Comparison of ENCODE assay signal across 1 cellular context in the genomic region with DNA sequence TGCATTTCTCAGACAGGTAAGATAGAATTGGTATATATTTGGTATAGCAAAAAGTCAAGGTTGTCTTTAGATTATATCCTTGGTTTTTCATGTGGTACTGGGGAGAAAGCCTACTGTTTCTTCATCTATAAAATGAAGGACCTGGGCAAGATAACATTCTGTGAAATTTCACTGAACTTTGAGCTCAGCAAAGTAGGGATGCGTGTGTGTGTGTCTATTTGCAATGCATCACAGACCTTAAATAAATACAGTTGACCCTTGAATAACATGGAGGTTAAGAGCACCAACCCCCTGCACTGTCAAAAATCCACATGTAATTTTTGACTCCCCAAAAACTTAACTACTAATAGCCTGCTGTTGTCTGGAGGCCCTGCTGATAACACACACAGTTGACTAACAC.
TF ChIP-seq lines count a peak whose summit lies in the region.

No MANE protein-coding gene starts in this region.

TF ChIP-seq in HepG2, 621 proteins besides CTCF, POLR2A, EP300 and RAD21 (continued from another document and continues in another):
- TF ChIP-seq, protein P1, sequence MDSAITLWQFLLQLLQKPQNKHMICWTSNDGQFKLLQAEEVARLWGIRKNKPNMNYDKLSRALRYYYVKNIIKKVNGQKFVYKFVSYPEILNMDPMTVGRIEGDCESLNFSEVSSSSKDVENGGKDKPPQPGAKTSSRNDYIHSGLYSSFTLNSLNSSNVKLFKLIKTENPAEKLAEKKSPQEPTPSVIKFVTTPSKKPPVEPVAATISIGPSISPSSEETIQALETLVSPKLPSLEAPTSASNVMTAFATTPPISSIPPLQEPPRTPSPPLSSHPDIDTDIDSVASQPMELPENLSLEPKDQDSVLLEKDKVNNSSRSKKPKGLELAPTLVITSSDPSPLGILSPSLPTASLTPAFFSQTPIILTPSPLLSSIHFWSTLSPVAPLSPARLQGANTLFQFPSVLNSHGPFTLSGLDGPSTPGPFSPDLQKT (CRISPR knock-in tag; IDR thresholded peaks at IDR 0.05; ENCODE audit: borderline replicate concordance), result no peak
- TF ChIP-seq ZNF790 (CRISPR knock-in tag; IDR thresholded peaks at IDR 0.05; ENCODE audit: borderline replicate concordance) (no peak), ESRRA (CRISPR knock-in tag; IDR thresholded peaks at IDR 0.05; ENCODE audit: low read depth) (no peak), POLR2G (IDR thresholded peaks at IDR 0.05; ENCODE audit: low read depth, low read length) (no peak), SAP130 (CRISPR knock-in tag; IDR thresholded peaks at IDR 0.05; ENCODE audit: low read depth) (peak; percentile 49; the same call in 1 of the 2 replicates), ZNF253 (CRISPR knock-in tag; IDR thresholded peaks at IDR 0.05; ENCODE audit: borderline replicate concordance) (no peak), ZNF652 (CRISPR knock-in tag; IDR thresholded peaks at IDR 0.05; ENCODE audit: borderline replicate concordance, low read depth) (no peak), ZHX1 (CRISPR knock-in tag; IDR thresholded peaks at IDR 0.05; ENCODE audit: low read depth) (no peak), GTF2F1 (IDR thresholded peaks at IDR 0.05; ENCODE audit: low read length) (no peak), KMT2A (CRISPR knock-in tag; IDR thresholded peaks at IDR 0.05) (no peak), ZNF547 (CRISPR knock-in tag; IDR thresholded peaks at IDR 0.05) (no peak), NFE2L2 (IDR thresholded peaks at IDR 0.05; ENCODE audit: low read length) (no peak), ARID5B (CRISPR knock-in tag; IDR thresholded peaks at IDR 0.05) (peak; percentile 85), ZNF468 (CRISPR knock-in tag; IDR thresholded peaks at IDR 0.05) (no peak), ZNF17 (CRISPR knock-in tag; IDR thresholded peaks at IDR 0.05) (no peak), ZNF556 (CRISPR knock-in tag; IDR thresholded peaks at IDR 0.05; ENCODE audit: borderline replicate concordance) (no peak), MED13 (CRISPR knock-in tag; IDR thresholded peaks at IDR 0.05) (no peak), MIXL1 (CRISPR knock-in tag; IDR thresholded peaks at IDR 0.05) (no peak), ZNF138 (CRISPR knock-in tag; IDR thresholded peaks at IDR 0.05; ENCODE audit: low read depth) (no peak), NR2F2 (IDR thresholded peaks at IDR 0.05; ENCODE audit: borderline replicate concordance, low read depth) (peak; percentile 91), ZNF549 (CRISPR knock-in tag; IDR thresholded peaks at IDR 0.05) (no peak), ZNF260 (CRISPR knock-in tag; IDR thresholded peaks at IDR 0.05; ENCODE audit: borderline replicate concordance, low read depth) (no peak), NBN (conservative IDR thresholded peaks at IDR 0.05) (no peak), TRAFD1 (CRISPR knock-in tag; IDR thresholded peaks at IDR 0.05; ENCODE audit: borderline replicate concordance) (no peak)
- TF ChIP-seq, protein P2, sequence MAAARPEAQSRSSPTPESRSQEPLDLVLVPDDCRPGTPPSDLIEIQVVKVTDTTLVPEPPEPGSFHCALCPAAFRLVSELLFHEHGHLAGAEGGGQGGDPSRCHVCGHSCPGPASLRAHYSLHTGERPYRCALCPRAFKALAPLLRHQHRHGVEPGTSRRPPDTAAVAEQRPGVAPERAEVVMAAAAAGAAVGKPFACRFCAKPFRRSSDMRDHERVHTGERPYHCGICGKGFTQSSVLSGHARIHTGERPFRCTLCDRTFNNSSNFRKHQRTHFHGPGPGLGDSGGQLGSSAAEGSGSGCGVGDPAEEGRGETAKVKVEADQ (CRISPR knock-in tag; IDR thresholded peaks at IDR 0.05; ENCODE audit: borderline replicate concordance), result no peak
- TF ChIP-seq, protein P3, sequence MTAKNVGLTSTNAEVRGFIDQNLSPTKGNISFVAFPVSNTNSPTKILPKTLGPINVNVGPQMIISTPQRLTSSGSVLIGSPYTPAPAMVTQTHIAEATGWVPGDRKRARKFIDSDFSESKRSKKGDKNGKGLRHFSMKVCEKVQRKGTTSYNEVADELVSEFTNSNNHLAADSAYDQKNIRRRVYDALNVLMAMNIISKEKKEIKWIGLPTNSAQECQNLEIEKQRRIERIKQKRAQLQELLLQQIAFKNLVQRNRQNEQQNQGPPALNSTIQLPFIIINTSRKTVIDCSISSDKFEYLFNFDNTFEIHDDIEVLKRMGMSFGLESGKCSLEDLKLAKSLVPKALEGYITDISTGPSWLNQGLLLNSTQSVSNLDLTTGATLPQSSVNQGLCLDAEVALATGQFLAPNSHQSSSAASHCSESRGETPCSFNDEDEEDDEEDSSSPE (CRISPR knock-in tag; IDR thresholded peaks at IDR 0.05), result no peak
- TF ChIP-seq, protein P4, sequence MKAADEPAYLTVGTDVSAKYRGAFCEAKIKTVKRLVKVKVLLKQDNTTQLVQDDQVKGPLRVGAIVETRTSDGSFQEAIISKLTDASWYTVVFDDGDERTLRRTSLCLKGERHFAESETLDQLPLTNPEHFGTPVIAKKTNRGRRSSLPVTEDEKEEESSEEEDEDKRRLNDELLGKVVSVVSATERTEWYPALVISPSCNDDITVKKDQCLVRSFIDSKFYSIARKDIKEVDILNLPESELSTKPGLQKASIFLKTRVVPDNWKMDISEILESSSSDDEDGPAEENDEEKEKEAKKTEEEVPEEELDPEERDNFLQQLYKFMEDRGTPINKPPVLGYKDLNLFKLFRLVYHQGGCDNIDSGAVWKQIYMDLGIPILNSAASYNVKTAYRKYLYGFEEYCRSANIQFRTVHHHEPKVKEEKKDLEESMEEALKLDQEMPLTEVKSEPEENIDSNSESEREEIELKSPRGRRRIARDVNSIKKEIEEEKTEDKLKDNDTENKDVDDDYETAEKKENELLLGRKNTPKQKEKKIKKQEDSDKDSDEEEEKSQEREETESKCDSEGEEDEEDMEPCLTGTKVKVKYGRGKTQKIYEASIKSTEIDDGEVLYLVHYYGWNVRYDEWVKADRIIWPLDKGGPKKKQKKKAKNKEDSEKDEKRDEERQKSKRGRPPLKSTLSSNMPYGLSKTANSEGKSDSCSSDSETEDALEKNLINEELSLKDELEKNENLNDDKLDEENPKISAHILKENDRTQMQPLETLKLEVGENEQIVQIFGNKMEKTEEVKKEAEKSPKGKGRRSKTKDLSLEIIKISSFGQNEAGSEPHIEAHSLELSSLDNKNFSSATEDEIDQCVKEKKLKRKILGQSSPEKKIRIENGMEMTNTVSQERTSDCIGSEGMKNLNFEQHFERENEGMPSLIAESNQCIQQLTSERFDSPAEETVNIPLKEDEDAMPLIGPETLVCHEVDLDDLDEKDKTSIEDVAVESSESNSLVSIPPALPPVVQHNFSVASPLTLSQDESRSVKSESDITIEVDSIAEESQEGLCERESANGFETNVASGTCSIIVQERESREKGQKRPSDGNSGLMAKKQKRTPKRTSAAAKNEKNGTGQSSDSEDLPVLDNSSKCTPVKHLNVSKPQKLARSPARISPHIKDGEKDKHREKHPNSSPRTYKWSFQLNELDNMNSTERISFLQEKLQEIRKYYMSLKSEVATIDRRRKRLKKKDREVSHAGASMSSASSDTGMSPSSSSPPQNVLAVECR (CRISPR knock-in tag; IDR thresholded peaks at IDR 0.05; ENCODE audit: borderline replicate concordance), result no peak
- TF ChIP-seq, protein P5, sequence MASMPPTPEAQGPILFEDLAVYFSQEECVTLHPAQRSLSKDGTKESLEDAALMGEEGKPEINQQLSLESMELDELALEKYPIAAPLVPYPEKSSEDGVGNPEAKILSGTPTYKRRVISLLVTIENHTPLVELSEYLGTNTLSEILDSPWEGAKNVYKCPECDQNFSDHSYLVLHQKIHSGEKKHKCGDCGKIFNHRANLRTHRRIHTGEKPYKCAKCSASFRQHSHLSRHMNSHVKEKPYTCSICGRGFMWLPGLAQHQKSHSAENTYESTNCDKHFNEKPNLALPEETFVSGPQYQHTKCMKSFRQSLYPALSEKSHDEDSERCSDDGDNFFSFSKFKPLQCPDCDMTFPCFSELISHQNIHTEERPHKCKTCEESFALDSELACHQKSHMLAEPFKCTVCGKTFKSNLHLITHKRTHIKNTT (CRISPR knock-in tag; IDR thresholded peaks at IDR 0.05), result no peak
- TF ChIP-seq, protein P6, sequence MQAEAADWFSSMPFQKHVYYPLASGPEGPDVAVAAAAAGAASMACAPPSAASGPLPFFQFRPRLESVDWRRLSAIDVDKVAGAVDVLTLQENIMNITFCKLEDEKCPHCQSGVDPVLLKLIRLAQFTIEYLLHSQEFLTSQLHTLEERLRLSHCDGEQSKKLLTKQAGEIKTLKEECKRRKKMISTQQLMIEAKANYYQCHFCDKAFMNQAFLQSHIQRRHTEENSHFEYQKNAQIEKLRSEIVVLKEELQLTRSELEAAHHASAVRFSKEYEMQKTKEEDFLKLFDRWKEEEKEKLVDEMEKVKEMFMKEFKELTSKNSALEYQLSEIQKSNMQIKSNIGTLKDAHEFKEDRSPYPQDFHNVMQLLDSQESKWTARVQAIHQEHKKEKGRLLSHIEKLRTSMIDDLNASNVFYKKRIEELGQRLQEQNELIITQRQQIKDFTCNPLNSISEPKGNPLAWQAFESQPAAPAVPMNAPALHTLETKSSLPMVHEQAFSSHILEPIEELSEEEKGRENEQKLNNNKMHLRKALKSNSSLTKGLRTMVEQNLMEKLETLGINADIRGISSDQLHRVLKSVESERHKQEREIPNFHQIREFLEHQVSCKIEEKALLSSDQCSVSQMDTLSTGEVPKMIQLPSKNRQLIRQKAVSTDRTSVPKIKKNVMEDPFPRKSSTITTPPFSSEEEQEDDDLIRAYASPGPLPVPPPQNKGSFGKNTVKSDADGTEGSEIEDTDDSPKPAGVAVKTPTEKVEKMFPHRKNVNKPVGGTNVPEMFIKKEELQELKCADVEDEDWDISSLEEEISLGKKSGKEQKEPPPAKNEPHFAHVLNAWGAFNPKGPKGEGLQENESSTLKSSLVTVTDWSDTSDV (CRISPR knock-in tag; IDR thresholded peaks at IDR 0.05), result no peak
- TF ChIP-seq, protein P7, sequence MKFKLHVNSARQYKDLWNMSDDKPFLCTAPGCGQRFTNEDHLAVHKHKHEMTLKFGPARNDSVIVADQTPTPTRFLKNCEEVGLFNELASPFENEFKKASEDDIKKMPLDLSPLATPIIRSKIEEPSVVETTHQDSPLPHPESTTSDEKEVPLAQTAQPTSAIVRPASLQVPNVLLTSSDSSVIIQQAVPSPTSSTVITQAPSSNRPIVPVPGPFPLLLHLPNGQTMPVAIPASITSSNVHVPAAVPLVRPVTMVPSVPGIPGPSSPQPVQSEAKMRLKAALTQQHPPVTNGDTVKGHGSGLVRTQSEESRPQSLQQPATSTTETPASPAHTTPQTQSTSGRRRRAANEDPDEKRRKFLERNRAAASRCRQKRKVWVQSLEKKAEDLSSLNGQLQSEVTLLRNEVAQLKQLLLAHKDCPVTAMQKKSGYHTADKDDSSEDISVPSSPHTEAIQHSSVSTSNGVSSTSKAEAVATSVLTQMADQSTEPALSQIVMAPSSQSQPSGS (CRISPR knock-in tag; IDR thresholded peaks at IDR 0.05), result no peak
- TF ChIP-seq, protein P8, sequence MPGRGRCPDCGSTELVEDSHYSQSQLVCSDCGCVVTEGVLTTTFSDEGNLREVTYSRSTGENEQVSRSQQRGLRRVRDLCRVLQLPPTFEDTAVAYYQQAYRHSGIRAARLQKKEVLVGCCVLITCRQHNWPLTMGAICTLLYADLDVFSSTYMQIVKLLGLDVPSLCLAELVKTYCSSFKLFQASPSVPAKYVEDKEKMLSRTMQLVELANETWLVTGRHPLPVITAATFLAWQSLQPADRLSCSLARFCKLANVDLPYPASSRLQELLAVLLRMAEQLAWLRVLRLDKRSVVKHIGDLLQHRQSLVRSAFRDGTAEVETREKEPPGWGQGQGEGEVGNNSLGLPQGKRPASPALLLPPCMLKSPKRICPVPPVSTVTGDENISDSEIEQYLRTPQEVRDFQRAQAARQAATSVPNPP (CRISPR knock-in tag; IDR thresholded peaks at IDR 0.05), result no peak
